25 cellular contexts compared by ENCODE assay signal in the genomic region with DNA sequence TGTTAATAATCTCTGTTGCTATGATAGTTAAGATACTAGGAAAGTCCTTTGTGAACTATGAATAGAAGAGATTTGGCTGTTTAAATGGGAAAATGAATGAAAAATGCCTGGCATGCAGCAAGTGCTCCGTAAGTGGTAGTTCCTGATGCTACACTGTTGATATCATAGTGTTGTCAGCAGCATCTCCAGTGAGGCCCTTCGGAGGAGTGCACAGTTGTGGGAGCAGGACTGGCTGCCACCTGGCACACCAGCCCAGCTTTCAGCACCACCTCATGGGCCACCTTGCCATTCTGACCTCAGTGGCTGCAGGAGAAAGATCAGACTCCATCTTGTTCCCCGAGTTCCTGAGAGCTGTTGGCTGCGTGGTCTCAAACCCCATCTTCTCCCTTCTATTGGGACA.
"Had no signal": no experiment of that assay in that cellular context is flagged by ENCODE, and none has a peak within 500 bp of the region (broad histone marks: within the 10 kb centered on the region; RNA-seq: fewer than 3 reads in every experiment).

No MANE protein-coding gene starts in this region.

- H3K9me3 ChIP-seq: breast epithelium, SJSA1 had no signal

- H3K9me3 Mint-ChIP-seq: activated B cell treated with CpG ODN at 0.5 μM for 24 hours; activated CD4-positive, alpha-beta memory T cell treated with anti-CD3 and anti-CD28 coated beads for 36 hours; activated CD4-positive, alpha-beta T cell treated with anti-CD3 and anti-CD28 coated beads, Interleukin-2, amount 10 ng/mL, durations not matched to agents 7 days and 5 days; activated naive CD4-positive, alpha-beta T cell treated with anti-CD3 and anti-CD28 coated beads, Interleukin-2, amount 10 ng/mL, durations not matched to agents 7 days and 5 days; activated naive CD8-positive, alpha-beta T cell treated with anti-CD3 and anti-CD28 coated beads for 36 hours; activated T-cell treated with anti-CD3 and anti-CD28 coated beads, Interleukin-2, amount 50 U/mL, for 4 hours; activated T-helper 2 cell treated with anti-CD3 and anti-CD28 coated beads, Interferon-gamma antibody, Interleukin-2, Interleukin-4, amounts not matched to agents 10 μg/mL and 5 μg/mL and 100 μg/mL, durations not matched to agents 14 hours and 24 hours and 36 hours; T-cell had no signal

- H3K36me3 ChIP-seq: breast epithelium, SJSA1 had no signal

- H3K36me3 Mint-ChIP-seq: activated CD4-positive, alpha-beta memory T cell treated with anti-CD3 and anti-CD28 coated beads for 36 hours; activated naive CD8-positive, alpha-beta T cell treated with anti-CD3 and anti-CD28 coated beads for 36 hours; T-cell had no signal

- H3K27ac ChIP-seq: breast epithelium, SJSA1 had no signal

- DNase-seq: activated B cell treated with CpG ODN at 0.5 μM for 24 hours; activated CD4-positive, alpha-beta memory T cell treated with anti-CD3 and anti-CD28 coated beads for 36 hours; activated CD4-positive, alpha-beta T cell treated with anti-CD3 and anti-CD28 coated beads for 1 hour; activated CD4-positive, alpha-beta T cell treated with anti-CD3 and anti-CD28 coated beads, Interleukin-2, amount 10 ng/mL, durations not matched to agents 7 days and 5 days; activated CD8-positive, alpha-beta memory T cell treated with anti-CD3 and anti-CD28 coated beads for 24 hours; activated gamma-delta T cell treated with Interleukin-2 at 50 U/mL for 16 hours; activated naive CD4-positive, alpha-beta T cell treated with anti-CD3 and anti-CD28 coated beads, Interleukin-2, amount 10 ng/mL, durations not matched to agents 7 days and 5 days; activated naive CD8-positive, alpha-beta T cell treated with anti-CD3 and anti-CD28 coated beads for 36 hours; activated T-cell treated with anti-CD3 and anti-CD28 coated beads, Interleukin-2, amount 50 U/mL, for 4 hours; caudate nucleus; Karpas-422; NCI-H1105 treated with DMSO at 0.1 percent for 48 hours; NCI-H1436 treated with DMSO at 0.1 percent for 48 hours; NCI-H187 treated with DMSO at 0.1 percent for 48 hours; NCI-H2081 treated with DMSO at 0.1 percent for 48 hours; NCI-H446; NCI-H524; PC-3; SHP77; T-cell; T-helper 2 cell; T1000 had no signal

- H3K27me3 Mint-ChIP-seq: activated B cell treated with CpG ODN at 0.5 μM for 24 hours; activated CD4-positive, alpha-beta memory T cell treated with anti-CD3 and anti-CD28 coated beads for 36 hours; activated naive CD4-positive, alpha-beta T cell treated with anti-CD3 and anti-CD28 coated beads, Interleukin-2, amount 10 ng/mL, durations not matched to agents 7 days and 5 days; activated naive CD8-positive, alpha-beta T cell treated with anti-CD3 and anti-CD28 coated beads for 36 hours; T-cell had no signal

- H3K4me1 Mint-ChIP-seq: activated CD4-positive, alpha-beta T cell treated with anti-CD3 and anti-CD28 coated beads, Interleukin-2, amount 10 ng/mL, durations not matched to agents 7 days and 5 days; activated naive CD8-positive, alpha-beta T cell treated with anti-CD3 and anti-CD28 coated beads for 36 hours; T-cell had no signal

- H3K4me3 ChIP-seq: breast epithelium, SJSA1 had no signal

- H3K4me3 Mint-ChIP-seq: activated B cell treated with CpG ODN at 0.5 μM for 24 hours; activated CD4-positive, alpha-beta memory T cell treated with anti-CD3 and anti-CD28 coated beads for 36 hours; activated CD4-positive, alpha-beta T cell treated with anti-CD3 and anti-CD28 coated beads, Interleukin-2, amount 10 ng/mL, durations not matched to agents 7 days and 5 days; activated naive CD4-positive, alpha-beta T cell treated with anti-CD3 and anti-CD28 coated beads, Interleukin-2, amount 10 ng/mL, durations not matched to agents 7 days and 5 days; activated naive CD8-positive, alpha-beta T cell treated with anti-CD3 and anti-CD28 coated beads for 36 hours; activated T-cell treated with anti-CD3 and anti-CD28 coated beads, Interleukin-2, amount 50 U/mL, for 4 hours; T-cell had no signal

- H3K27ac Mint-ChIP-seq: activated B cell treated with CpG ODN at 0.5 μM for 24 hours; activated CD4-positive, alpha-beta memory T cell treated with anti-CD3 and anti-CD28 coated beads for 36 hours; activated CD4-positive, alpha-beta T cell treated with anti-CD3 and anti-CD28 coated beads, Interleukin-2, amount 10 ng/mL, durations not matched to agents 7 days and 5 days; activated naive CD4-positive, alpha-beta T cell treated with anti-CD3 and anti-CD28 coated beads, Interleukin-2, amount 10 ng/mL, durations not matched to agents 7 days and 5 days; activated naive CD8-positive, alpha-beta T cell treated with anti-CD3 and anti-CD28 coated beads for 36 hours; activated T-helper 2 cell treated with anti-CD3 and anti-CD28 coated beads, Interferon-gamma antibody, Interleukin-2, Interleukin-4, amounts not matched to agents 10 μg/mL and 5 μg/mL and 100 μg/mL, durations not matched to agents 14 hours and 24 hours and 36 hours; T-cell had no signal
